2 cellular contexts compared by ENCODE assay signal in genomic region chr18:47993409-47993808, GRCh38.
TF ChIP-seq lines count a peak whose summit lies in the region.

No MANE protein-coding gene starts in this region.

TF ChIP-seq in A549, 52 proteins besides CTCF, POLR2A, EP300 and RAD21 (continued from another document):
- TF ChIP-seq GATA3 (IDR thresholded peaks at IDR 0.05; ENCODE audit: borderline replicate concordance) (no peak), MAZ (IDR thresholded peaks at IDR 0.05; ENCODE audit: borderline replicate concordance, low read depth, low read length) (no peak), BCL3 (IDR thresholded peaks at IDR 0.05) (no peak), CHD2 (IDR thresholded peaks at IDR 0.05; ENCODE audit: low read length, partially characterized antibody) (no peak), CHD4 (IDR thresholded peaks at IDR 0.05; ENCODE audit: borderline replicate concordance) (no peak), CBX2 (IDR thresholded peaks at IDR 0.05; ENCODE audit: borderline replicate concordance, low read depth) (no peak), CBX8 (IDR thresholded peaks at IDR 0.05) (no peak), ZNF302 (CRISPR knock-in tag; IDR thresholded peaks at IDR 0.05) (no peak), KDM5A (IDR thresholded peaks at IDR 0.05) (no peak), HEYL (CRISPR knock-in tag; IDR thresholded peaks at IDR 0.05) (no peak), ESRRA (IDR thresholded peaks at IDR 0.05; ENCODE audit: borderline replicate concordance, low read length) (no peak), FOXS1 (CRISPR knock-in tag; IDR thresholded peaks at IDR 0.05) (no peak), NPAS2 (CRISPR knock-in tag; IDR thresholded peaks at IDR 0.05; ENCODE audit: borderline replicate concordance) (no peak)
TF ChIP-seq in A549: peak in this region for 0.

TF ChIP-seq in GM23338, 12 proteins besides CTCF, POLR2A, EP300 and RAD21:
- TF ChIP-seq ZNF462 (CRISPR knock-in tag; IDR thresholded peaks at IDR 0.05) (no peak), ZNF114 (CRISPR knock-in tag; IDR thresholded peaks at IDR 0.05) (no peak), JUNB (IDR thresholded peaks at IDR 0.05; ENCODE audit: unreplicated experiment) (no peak), ETS1 (IDR thresholded peaks at IDR 0.05) (no peak), STAT1 (IDR thresholded peaks at IDR 0.05; ENCODE audit: unreplicated experiment) (no peak), EZH2phosphoT487 (IDR thresholded peaks at IDR 0.05; ENCODE audit: unreplicated experiment) (no peak), EZH2 (IDR thresholded peaks at IDR 0.05; ENCODE audit: low read depth, unreplicated experiment) (no peak), CREB1 (CRISPR knock-in tag; IDR thresholded peaks at IDR 0.05; ENCODE audit: low read depth) (no peak), ZNF331 (CRISPR knock-in tag; IDR thresholded peaks at IDR 0.05; ENCODE audit: low read depth) (no peak), POLR2AphosphoS5 (IDR thresholded peaks at IDR 0.05; ENCODE audit: low read depth) (no peak), NANOG (IDR thresholded peaks at IDR 0.05; ENCODE audit: borderline replicate concordance) (no peak)
- TF ChIP-seq, protein P1, sequence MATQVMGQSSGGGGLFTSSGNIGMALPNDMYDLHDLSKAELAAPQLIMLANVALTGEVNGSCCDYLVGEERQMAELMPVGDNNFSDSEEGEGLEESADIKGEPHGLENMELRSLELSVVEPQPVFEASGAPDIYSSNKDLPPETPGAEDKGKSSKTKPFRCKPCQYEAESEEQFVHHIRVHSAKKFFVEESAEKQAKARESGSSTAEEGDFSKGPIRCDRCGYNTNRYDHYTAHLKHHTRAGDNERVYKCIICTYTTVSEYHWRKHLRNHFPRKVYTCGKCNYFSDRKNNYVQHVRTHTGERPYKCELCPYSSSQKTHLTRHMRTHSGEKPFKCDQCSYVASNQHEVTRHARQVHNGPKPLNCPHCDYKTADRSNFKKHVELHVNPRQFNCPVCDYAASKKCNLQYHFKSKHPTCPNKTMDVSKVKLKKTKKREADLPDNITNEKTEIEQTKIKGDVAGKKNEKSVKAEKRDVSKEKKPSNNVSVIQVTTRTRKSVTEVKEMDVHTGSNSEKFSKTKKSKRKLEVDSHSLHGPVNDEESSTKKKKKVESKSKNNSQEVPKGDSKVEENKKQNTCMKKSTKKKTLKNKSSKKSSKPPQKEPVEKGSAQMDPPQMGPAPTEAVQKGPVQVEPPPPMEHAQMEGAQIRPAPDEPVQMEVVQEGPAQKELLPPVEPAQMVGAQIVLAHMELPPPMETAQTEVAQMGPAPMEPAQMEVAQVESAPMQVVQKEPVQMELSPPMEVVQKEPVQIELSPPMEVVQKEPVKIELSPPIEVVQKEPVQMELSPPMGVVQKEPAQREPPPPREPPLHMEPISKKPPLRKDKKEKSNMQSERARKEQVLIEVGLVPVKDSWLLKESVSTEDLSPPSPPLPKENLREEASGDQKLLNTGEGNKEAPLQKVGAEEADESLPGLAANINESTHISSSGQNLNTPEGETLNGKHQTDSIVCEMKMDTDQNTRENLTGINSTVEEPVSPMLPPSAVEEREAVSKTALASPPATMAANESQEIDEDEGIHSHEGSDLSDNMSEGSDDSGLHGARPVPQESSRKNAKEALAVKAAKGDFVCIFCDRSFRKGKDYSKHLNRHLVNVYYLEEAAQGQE (IDR thresholded peaks at IDR 0.05; ENCODE audit: unreplicated experiment): no peak
